Comparison of ENCODE assay signal across 24 cellular contexts in genomic region chr6:155263373-155264063, GRCh38. TPM values are rescaled to one million over a fixed set of nuclear protein-coding genes. Genes with fewer than 3 reads are reported as not detected.
A peak's percentile ranks its signal among the peaks of the same experiment; 100 is the strongest.
DNase-seq lines count a peak whose midpoint lies in the region; ATAC-seq, FAIRE-seq and TF ChIP-seq lines count a peak whose summit lies in the region.
"Had no signal": no experiment of that assay in that cellular context is flagged by ENCODE, and none has a peak within 500 bp of the region (broad histone marks: within the 10 kb centered on the region; RNA-seq: fewer than 3 reads in every experiment).

A gene with protein sequence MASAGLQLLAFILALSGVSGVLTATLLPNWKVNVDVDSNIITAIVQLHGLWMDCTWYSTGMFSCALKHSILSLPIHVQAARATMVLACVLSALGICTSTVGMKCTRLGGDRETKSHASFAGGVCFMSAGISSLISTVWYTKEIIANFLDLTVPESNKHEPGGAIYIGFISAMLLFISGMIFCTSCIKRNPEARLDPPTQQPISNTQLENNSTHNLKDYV (plus strand): TSS chr6:155264013. CDS start chr6:155275720, 11,707 bp downstream.

- H3K4me2 ChIP-seq in H1 (ENCODE audit: insufficient read depth in 1 of 2, low read depth in 2 of 2, low read length in 2 of 2), result no peak within 1 kb of the TSS

- H4K91ac ChIP-seq in H1 (replicated peaks; ENCODE audit: insufficient read length, low read length), result no peak within 1 kb of the TSS

- H3K36me3 Mint-ChIP-seq in CD8-positive, alpha-beta memory T cell, result peaks cover 3 to 78% (median 9%) of the 10 kb centered on the region in 3 donors
- peaks cover 17% of the 10 kb centered on the region for H3K36me3 Mint-ChIP-seq in memory B cell

- no peak within 1 kb of the TSS for H3K14ac ChIP-seq in H1 (ENCODE audit: insufficient read length)

- H3K27ac ChIP-seq in CD8-positive, alpha-beta memory T cell (ENCODE audit: low read depth, low read length), result no peak within 1 kb of the TSS
- H3K27ac ChIP-seq in RWPE1 (peak within 1 kb of the TSS; percentile 69), H1 (ENCODE audit: low read depth, low read length) (no peak within 1 kb of the TSS), psoas muscle (no peak within 1 kb of the TSS), colonic mucosa (no peak within 1 kb of the TSS)
- H3K27ac ChIP-seq: neutrophil, right lobe of liver had no signal

- H3K56ac ChIP-seq in H1 (replicated peaks; ENCODE audit: insufficient read length, low read depth, low read length), result no peak within 1 kb of the TSS

- H4K20me1 ChIP-seq in H1 (replicated peaks in 1 of 2; ENCODE audit: control insufficient read depth in 1 of 2, insufficient read depth in 2 of 2, low read length in 2 of 2), result peaks cover 2 to 3% of the 10 kb centered on the region in 2 experiments

- no peak within 1 kb of the TSS for H3K4ac ChIP-seq in H1 (replicated peaks; ENCODE audit: insufficient read length, low read depth, low read length)

- no peaks in the 10 kb centered on the region for H3K79me1 ChIP-seq in H1 (ENCODE audit: low read depth, low read length)

- no peak within 1 kb of the TSS for H4K5ac ChIP-seq in H1 (ENCODE audit: insufficient read length, low read depth, low read length)

- H3K9me3 Mint-ChIP-seq in CD8-positive, alpha-beta memory T cell, result no peaks in the 10 kb centered on the region
- no peaks in the 10 kb centered on the region for H3K9me3 Mint-ChIP-seq in memory B cell
- H3K9me3 Mint-ChIP-seq: activated T-helper 2 cell treated with anti-CD3 and anti-CD28 coated beads, Interferon-gamma antibody, Interleukin-2, Interleukin-4, amounts not matched to agents 10 μg/mL and 5 μg/mL and 100 μg/mL, durations not matched to agents 14 hours and 24 hours and 36 hours; CD4-positive, alpha-beta memory T cell; central memory CD8-positive, alpha-beta T cell had no signal

- ATAC-seq in memory B cell (ENCODE audit: low read depth), result no peak
- ATAC-seq in psoas muscle, result no peak
- ATAC-seq: right lobe of liver had no signal

- H3K18ac ChIP-seq in H1 (ENCODE audit: extremely low read depth, low read length), result no peak within 1 kb of the TSS

- H3K27me3 ChIP-seq in CD8-positive, alpha-beta memory T cell (ENCODE audit: insufficient read depth, low read length, poor library complexity, severe bottlenecking), result no peaks in the 10 kb centered on the region
- H3K27me3 ChIP-seq in H1 (replicated peaks in 1 of 4; ENCODE audit: control insufficient read depth in 3 of 4, extremely low read depth in 1 of 4, insufficient read depth in 3 of 4, low read length in 3 of 4), result no peaks in the 10 kb centered on the region
- H3K27me3 ChIP-seq in psoas muscle (ENCODE audit: insufficient read depth in 3 of 3, low read length in 2 of 3), result no peaks in the 10 kb centered on the region
- H3K27me3 ChIP-seq in colonic mucosa, result no peaks in the 10 kb centered on the region
- H3K27me3 ChIP-seq: neutrophil, right lobe of liver had no signal

- 0 out of 2 replicates have a peak within 1 kb of the TSS, but pooled peaks have one; percentile 13 for H2BK12ac ChIP-seq in H1 (ENCODE audit: low read depth, low read length)

- intact Hi-C loops in psoas muscle (cut with DNase I) (no loop called here), colonic mucosa (cut with DNase I) (no loop called here)

- no peak within 1 kb of the TSS for H2BK20ac ChIP-seq in H1 (ENCODE audit: low read length)

- no peak within 1 kb of the TSS for H3K4me3 Mint-ChIP-seq in CD8-positive, alpha-beta memory T cell
- no peak within 1 kb of the TSS for H3K4me3 Mint-ChIP-seq in memory B cell
- H3K4me3 Mint-ChIP-seq: CD4-positive, alpha-beta memory T cell; central memory CD8-positive, alpha-beta T cell had no signal

- no peak for TF ChIP-seq EP300 in H1 (IDR thresholded peaks at IDR 0.05; ENCODE audit: borderline replicate concordance in 1 of 2, low read depth in 2 of 2, low read length in 2 of 2)

- WGBS in H1 (ENCODE audit: extremely low coverage in 1 of 2, insufficient coverage in 1 of 2, insufficient read length in 1 of 2, insufficient replicate concordance in 2 of 2, low coverage in 1 of 2, low lambda C conversion rate in 2 of 2, missing lambda C conversion rate in 1 of 2), 2 experiments, result 87% methylated on average over 10 of the region's 10 CpGs; no CpG with 5 or more reads in 1 of the 2 experiments
- WGBS in psoas muscle, 3 donors, result 89 to 91% (median 90%) methylated on average over 10 of the region's 10 CpGs

- H3K9ac ChIP-seq in H1 (replicated peaks in 1 of 4; ENCODE audit: extremely low read depth in 1 of 4, low read depth in 3 of 4, low read length in 3 of 4) (no peak within 1 kb of the TSS), colonic mucosa (ENCODE audit: low read depth in 2 of 2, low read length in 2 of 2) (no peak within 1 kb of the TSS)

- H3K36me3 ChIP-seq in CD8-positive, alpha-beta memory T cell (ENCODE audit: insufficient read depth, low read length), result peaks cover 8% of the 10 kb centered on the region
- peaks cover 6 to 33% (median 20%) of the 10 kb centered on the region in 4 experiments for H3K36me3 ChIP-seq in H1 (ENCODE audit: control insufficient read depth in 2 of 4, insufficient read depth in 4 of 4, low read length in 3 of 4)
- H3K36me3 ChIP-seq in psoas muscle (ENCODE audit: insufficient read depth in 1 of 2, low read depth in 1 of 2), result peaks cover 7 to 31% of the 10 kb centered on the region in 2 donors
- H3K36me3 ChIP-seq in colonic mucosa, result no peaks in the 10 kb centered on the region

- H3K27me3 Mint-ChIP-seq in CD8-positive, alpha-beta memory T cell, result no peaks in the 10 kb centered on the region
- H3K27me3 Mint-ChIP-seq in memory B cell, result no peaks in the 10 kb centered on the region
- H3K27me3 Mint-ChIP-seq: CD4-positive, alpha-beta memory T cell; central memory CD8-positive, alpha-beta T cell had no signal

- H3K79me2 ChIP-seq in H1 (ENCODE audit: control insufficient read depth in 1 of 2, insufficient read depth in 2 of 2, low read length in 2 of 2), result peaks cover 3 to 4% of the 10 kb centered on the region in 2 experiments; a peak in 1 of 4 replicates

- H2BK120ac ChIP-seq in H1 (replicated peaks; ENCODE audit: low read depth, low read length), result no peak within 1 kb of the TSS

- FAIRE-seq in H1 (lab: Jason Lieb, UNC), result no peak
- FAIRE-seq: GM18507 had no signal

- H3K23ac ChIP-seq in H1 (ENCODE audit: insufficient read length), result no peak within 1 kb of the TSS

- CTCF ChIA-PET in CD8-positive, alpha-beta memory T cell (lab: Charles Lee), result interaction anchor here (1.5 kb wide), 1 partner anchor 13 kb away, joined by 3 read pairs; no protein-coding TSS in a partner anchor
- CTCF ChIA-PET in RWPE1 (lab: Yijun Ruan, JAX), result interaction anchor here (0.5 kb wide), 1 partner anchor 416 kb away, joined by 4 read pairs; no protein-coding TSS in a partner anchor
- CTCF ChIA-PET in H1 (lab: Charles Lee; ENCODE audit: partially characterized antibody), result interaction anchor here (0.8 to 6.4 kb wide), 7 partner anchors 9 to 337 kb away, joined by 3 to 72 read pairs (median 3); no protein-coding TSS in a partner anchor

- no peak within 1 kb of the TSS for H2AK5ac ChIP-seq in H1 (ENCODE audit: low read depth, low read length)

- TF ChIP-seq RAD21 in H1 (IDR thresholded peaks at IDR 0.05 in 1 of 2, conservative IDR thresholded peaks at IDR 0.05 in 1 of 2; ENCODE audit: low read depth in 2 of 2, low read length in 2 of 2), result no peak

- no peak for TF ChIP-seq CTCF in RWPE1 (conservative IDR thresholded peaks at IDR 0.05; ENCODE audit: low read depth)
- TF ChIP-seq CTCF in H1 (IDR thresholded peaks at IDR 0.05; ENCODE audit: control extremely low read depth in 1 of 3, insufficient read depth in 1 of 3, low read depth in 1 of 3, low read length in 3 of 3), result no peak
- no peak for TF ChIP-seq CTCF in psoas muscle (IDR thresholded peaks at IDR 0.05)
- TF ChIP-seq CTCF in colonic mucosa (IDR thresholded peaks at IDR 0.05), result no peak

- in situ Hi-C loops in KBM-7 (cut with MboI; ENCODE audit: low pct_unique_long_range_greater_than_20kb, low sequenced_read_pairs), result no loop called here

- no peak within 1 kb of the TSS for H3K4me3 ChIP-seq in CD8-positive, alpha-beta memory T cell (ENCODE audit: low read length)
- H3K4me3 ChIP-seq in H1 (ENCODE audit: extremely low read depth in 1 of 4, insufficient read depth in 2 of 4, low read depth in 3 of 4, low read length in 4 of 4) (no peak within 1 kb of the TSS), psoas muscle (no peak within 1 kb of the TSS), colonic mucosa (no peak within 1 kb of the TSS)
- H3K4me3 ChIP-seq: right lobe of liver had no signal

- no peak for TF ChIP-seq POLR2A in H1 (IDR thresholded peaks at IDR 0.05; ENCODE audit: control extremely low read depth in 1 of 2, low read depth in 2 of 2, low read length in 2 of 2)

- H3K23me2 ChIP-seq in H1 (ENCODE audit: low read depth, low read length), result no peaks in the 10 kb centered on the region

- peaks cover 8 to 24% (median 16%) of the 10 kb centered on the region in 3 donors for H3K4me1 Mint-ChIP-seq in CD8-positive, alpha-beta memory T cell
- H3K4me1 Mint-ChIP-seq in memory B cell, result peaks cover 12% of the 10 kb centered on the region

- POLR2A ChIA-PET in CD8-positive, alpha-beta memory T cell (lab: Charles Lee), result no interaction called here
- POLR2A ChIA-PET in RWPE1 (lab: Yijun Ruan, JAX; ENCODE audit: low non-redundant PET) (no interaction called here), H1 (lab: Charles Lee; ENCODE audit: partially characterized antibody) (no interaction called here)

- no peaks in the 10 kb centered on the region for H3K4me1 ChIP-seq in CD8-positive, alpha-beta memory T cell (ENCODE audit: insufficient read depth, low read length)
- peaks cover 0 to 7% (median 4%) of the 10 kb centered on the region in 4 experiments; a peak in 4 of 7 replicates for H3K4me1 ChIP-seq in H1 (replicated peaks in 1 of 4; ENCODE audit: control insufficient read depth in 3 of 4, insufficient read depth in 4 of 4, low read length in 3 of 4)
- H3K4me1 ChIP-seq in psoas muscle, result peaks cover 4% of the 10 kb centered on the region
- no peaks in the 10 kb centered on the region for H3K4me1 ChIP-seq in colonic mucosa
- H3K4me1 ChIP-seq: right lobe of liver had no signal

- no peak within 1 kb of the TSS for H2AFZ ChIP-seq in H1 (ENCODE audit: low read length)

- H2BK15ac ChIP-seq in H1 (ENCODE audit: low read length), result no peak within 1 kb of the TSS

- H2BK5ac ChIP-seq in H1 (ENCODE audit: low read depth, low read length), result no peak within 1 kb of the TSS

- peak within 1 kb of the TSS in 5 of 8 donors; percentile 34 to 52 (median 45) for H3K27ac Mint-ChIP-seq in CD8-positive, alpha-beta memory T cell
- H3K27ac Mint-ChIP-seq in memory B cell, result peak within 1 kb of the TSS; percentile 58

- DNase-seq in CD8-positive, alpha-beta memory T cell, result no peak
- DNase-seq in RWPE1 (ENCODE audit: low spot score) (no peak), H1 (ENCODE audit: low read depth in 1 of 2, low spot score in 2 of 2) (no peak), memory B cell (ENCODE audit: low spot score in 2 of 2) (no peak), KBM-7 (no peak), psoas muscle (no peak), colonic mucosa (no peak), DMS 273 (lab: John Stamatoyannopoulos, UW; ENCODE audit: unreplicated experiment) (no peak)
- DNase-seq: CD4-positive, alpha-beta memory T cell; effector memory CD4-positive, alpha-beta T cell; H7; left cardiac atrium; NCI-H1417; right lobe of liver; SIG-M5 had no signal

- H4K8ac ChIP-seq in H1 (ENCODE audit: extremely low read depth, insufficient read depth, low read length), result no peak within 1 kb of the TSS

- H3K9me3 ChIP-seq in CD8-positive, alpha-beta memory T cell (ENCODE audit: low read length), result no peaks in the 10 kb centered on the region
- H3K9me3 ChIP-seq in H1 (ENCODE audit: insufficient read depth in 2 of 2, low read depth in 1 of 2, low read length in 1 of 2) (peaks cover 0 to 4% of the 10 kb centered on the region in 2 experiments; a peak in 2 of 4 replicates), psoas muscle (no peaks in the 10 kb centered on the region), colonic mucosa (no peaks in the 10 kb centered on the region)
- H3K9me3 ChIP-seq: neutrophil, right lobe of liver had no signal

RNA-seq across cellular contexts. Expression of the gene that starts here (rescaled TPM):
- total RNA-seq in CD8-positive, alpha-beta memory T cell, result not detected
- not detected for polyA plus RNA-seq in CD8-positive, alpha-beta memory T cell
- total RNA-seq in H1 (2021; fragmentation: NEBNext Ultra II Directional; extraction: Animal tissue kit (Norgen Biotek cat#: 25700)), result not detected in 2 replicates
- not detected in 2 replicates for polyA plus RNA-seq in H1 (2011; rRNA removed)
- polyA plus RNA-seq in H1 (2011; cell fraction: cytosol; rRNA removed), result not detected
- polyA plus RNA-seq in H1 (2011; cell fraction: nucleus; rRNA removed), result not detected
- polyA plus RNA-seq in H1 (2012, experiment 1 of 2), result 0.46 to 1.2 TPM (median 0.71 TPM) in 4 replicates
- not detected for polyA plus RNA-seq in H1 (2012, experiment 2 of 2)
- polyA plus RNA-seq in H1 (2013, experiment 1 of 2), result not detected
- polyA plus RNA-seq in H1 (2013, experiment 2 of 2), result not detected
- 0.24 TPM in 1 of 2 replicates, not detected in the other for polyA minus RNA-seq in H1 (2011; rRNA and poly(A)+ RNA removed)
- not detected for polyA minus RNA-seq in H1 (2011; cell fraction: cytosol; rRNA and poly(A)+ RNA removed)
- polyA minus RNA-seq in H1 (2011; cell fraction: nucleus; rRNA and poly(A)+ RNA removed), result 0.70 TPM
- total RNA-seq in psoas muscle, result not detected
- under 1 TPM in 1 of 3 donors, not detected in 2; 0.05 TPM for polyA plus RNA-seq in psoas muscle
- not detected for total RNA-seq in colonic mucosa
- total RNA-seq: activated CD8-positive, alpha-beta memory T cell treated with anti-CD3 and anti-CD28 coated beads for 36 hours; CD4-positive, alpha-beta memory T cell; Daoy; H7; left cardiac atrium; LHCN-M2; OCI-LY7; right lobe of liver; T-helper 2 cell treated with Interferon-gamma antibody and Interleukin-4, amounts not matched to agents 100 ng/mL and 5 ng/mL, for 36 hours had no signal
- polyA plus RNA-seq: CD4-positive, alpha-beta memory T cell had no signal
